ENCODE assay signal across 8 cellular contexts in genomic region chr5:139651863-139652787, GRCh38.
A peak's percentile ranks its signal among the peaks of the same experiment; 100 is the strongest.
DNase-seq lines count a peak whose midpoint lies in the region; ATAC-seq and TF ChIP-seq lines count a peak whose summit lies in the region.

No MANE protein-coding gene starts in this region.

- peaks cover 71% of the 10 kb centered on the region for H3K4me1 ChIP-seq in DND-41 (ENCODE audit: insufficient read depth, low read length)
- H3K4me1 ChIP-seq in HUES48 (ENCODE audit: control insufficient read depth, insufficient read depth, low read length) = peaks cover 56% of the 10 kb centered on the region

- peaks cover 83% of the 10 kb centered on the region for H3K79me2 ChIP-seq in DND-41 (ENCODE audit: insufficient read depth, low read length)

- TF ChIP-seq CTCF in DND-41 (IDR thresholded peaks at IDR 0.05; ENCODE audit: borderline replicate concordance, extremely low read depth, low read length, poor library complexity, severe bottlenecking) = no peak

- peaks cover 60% of the 10 kb centered on the region for H4K20me1 ChIP-seq in DND-41 (ENCODE audit: insufficient read depth, low read length)

- H3K27ac ChIP-seq in DND-41 (ENCODE audit: low read length) (peak overlapping the region; percentile 14), HUES48 (ENCODE audit: low read depth, low read length) (peak overlapping the region; percentile 93), skin epidermis (peak overlapping the region in 20 of 21 experiments; percentile 32 to 94 (median 84))

- H3K36me3 ChIP-seq in DND-41 (ENCODE audit: insufficient read depth, low read length) = no peaks in the 10 kb centered on the region
- H3K36me3 ChIP-seq in HUES48 (ENCODE audit: control insufficient read depth, insufficient read depth, low read length) = no peaks in the 10 kb centered on the region

- H2AFZ ChIP-seq in DND-41 (ENCODE audit: low read depth, low read length) = no peak overlapping the region

- H3K9ac ChIP-seq in DND-41 (ENCODE audit: low read depth, low read length) = no peak overlapping the region
- H3K9ac ChIP-seq in HUES48 (ENCODE audit: low read depth, low read length) = no peak overlapping the region

- ATAC-seq in DND-41 (ENCODE audit: insufficient read depth, low read depth) (peak; percentile 57), GM21447 (IDR thresholded peaks at IDR 0.05; ENCODE audit: unreplicated experiment) (peak; percentile 36)

- H3K9me3 ChIP-seq in DND-41 (ENCODE audit: insufficient read depth, low read length, severe bottlenecking) (no peaks in the 10 kb centered on the region), HUES48 (ENCODE audit: control insufficient read depth, insufficient read depth, low read length) (no peaks in the 10 kb centered on the region)

- H3K4me2 ChIP-seq in DND-41 (ENCODE audit: insufficient read depth, low read length) = peak overlapping the region; percentile 78

- peak overlapping the region in 1 of 2 experiments; percentile 33; a peak in 1 of 4 replicates for H3K4me3 ChIP-seq in DND-41 (ENCODE audit: low read depth in 1 of 2, low read length in 2 of 2)
- peak overlapping the region; percentile 45 for H3K4me3 ChIP-seq in HUES48 (ENCODE audit: low read depth, low read length)
- H3K4me3 ChIP-seq in skin epidermis = peak overlapping the region in 1 of 7 experiments; percentile 11

- DNase-seq in DND-41 = peak; percentile 91
- peak; percentile 62 for DNase-seq in T1000 (lab: John Stamatoyannopoulos, UW)
- peak; percentile 87 for DNase-seq in cerebellar cortex (ENCODE audit: low spot score)
- DNase-seq in islet precursor cell = peak; percentile 83
- no peak for DNase-seq in COR-L47 (lab: John Stamatoyannopoulos, UW)

- H3K27me3 ChIP-seq in DND-41 (ENCODE audit: insufficient read depth, low read length, poor library complexity) (peaks cover 26% of the 10 kb centered on the region), HUES48 (ENCODE audit: control insufficient read depth, insufficient read depth, low read length) (peaks cover 5% of the 10 kb centered on the region)

Comparison
In these comparisons a context has a peak if more than half of its experiments do, and no peak if none do; other contexts are left out.
1. H3K27ac ChIP-seq: peak in every context shown above with its lines; median percentile 93 in HUES48; 84 in skin epidermis; 14 in DND-41.